9 cellular contexts compared by ENCODE assay signal in the genomic region with DNA sequence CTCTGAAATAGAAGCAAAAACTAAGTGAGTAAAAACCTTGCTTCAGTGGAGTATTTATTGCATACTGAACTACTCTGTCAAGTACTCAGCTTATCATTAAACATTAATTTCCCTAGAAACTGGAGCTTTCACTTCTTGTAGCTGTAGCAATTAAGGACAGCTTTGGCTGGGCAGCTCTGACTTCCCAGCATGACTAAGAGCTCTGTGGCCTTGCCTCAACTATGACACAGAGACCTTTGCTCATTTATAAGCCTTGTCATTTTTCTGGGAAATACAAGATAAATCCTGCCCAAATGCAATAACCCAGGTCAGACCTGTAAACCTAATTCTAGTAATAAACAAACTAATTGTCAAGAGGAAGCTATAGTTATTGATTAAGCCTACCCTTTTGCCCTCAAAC.
DNase-seq lines count a peak whose midpoint lies in the region; ATAC-seq lines count a peak whose summit lies in the region.
"Had no signal": no experiment of that assay in that cellular context is flagged by ENCODE, and none has a peak within 500 bp of the region (broad histone marks: within the 10 kb centered on the region; RNA-seq: fewer than 3 reads in every experiment).

No MANE protein-coding gene starts in this region.

- peak; percentile 52 for DNase-seq in AG20443 (ENCODE audit: low spot score)
- peak; percentile 16 for DNase-seq in NCI-H2227 (lab: John Stamatoyannopoulos, UW; ENCODE audit: unreplicated experiment)
- DNase-seq in left lobe of liver (ENCODE audit: low spot score): no peak
- no peak for DNase-seq in central memory CD4-positive, alpha-beta T cell
- DNase-seq in amygdala (lab: John Stamatoyannopoulos, UW): no peak
- DNase-seq in NCI-H187 treated with DMSO at 0.1 percent for 48 hours (lab: John Stamatoyannopoulos, UW): no peak
- DNase-seq: CD4-positive, alpha-beta T cell had no signal

- peak; percentile 71 for ATAC-seq in GM21825 (IDR thresholded peaks at IDR 0.05; ENCODE audit: unreplicated experiment)
- ATAC-seq in left lobe of liver: peak; percentile 72
- ATAC-seq in GM21515 (IDR thresholded peaks at IDR 0.05; ENCODE audit: unreplicated experiment): no peak

Comparison
In these comparisons a context has a peak if more than half of its experiments do, and no peak if none do; other contexts are left out.
1. DNase-seq: peak in AG20443 (single experiment) and NCI-H2227 (single experiment); none in left lobe of liver (single experiment), central memory CD4-positive, alpha-beta T cell (single experiment), amygdala (0 of 56) and NCI-H187 treated with DMSO at 0.1 percent for 48 hours (single experiment).